In the genomic region with DNA sequence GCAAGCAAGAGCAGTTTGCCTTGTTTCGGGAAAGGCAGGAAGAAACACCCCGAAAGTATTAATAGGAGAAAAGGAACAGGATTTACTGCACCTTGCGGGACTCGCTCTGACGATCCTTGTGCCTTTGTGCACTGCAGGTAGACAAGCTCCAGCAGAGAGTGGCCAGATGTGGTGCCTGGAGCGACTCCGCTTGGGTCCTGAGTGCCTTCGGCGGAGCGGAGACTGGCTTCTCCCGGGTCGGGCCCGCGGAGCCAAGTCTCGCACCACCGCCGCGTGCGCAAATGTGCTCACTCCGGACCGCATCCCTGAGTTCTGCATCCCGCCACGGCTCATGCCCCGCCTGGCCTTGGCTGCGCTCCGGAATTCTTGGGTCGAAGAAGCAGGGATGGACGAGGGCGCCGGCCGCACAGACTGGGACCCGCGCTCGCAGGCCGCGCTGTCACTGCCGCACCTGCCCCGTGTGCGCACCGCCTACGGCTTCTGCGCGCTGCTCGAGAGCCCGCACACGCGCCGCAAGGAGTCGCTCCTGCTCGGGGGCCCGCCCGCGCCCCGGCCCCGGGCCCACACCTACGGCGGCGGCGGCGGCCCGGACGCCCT, we compare ENCODE assay signal across 9 cellular contexts. TPM values are rescaled to one million over a fixed set of nuclear protein-coding genes. Genes with fewer than 3 reads are reported as not detected.
DNase-seq lines count a peak whose midpoint lies in the region; ATAC-seq and TF ChIP-seq lines count a peak whose summit lies in the region.
"Had no signal": no experiment of that assay in that cellular context is flagged by ENCODE, and none has a peak within 500 bp of the region (broad histone marks: within the 10 kb centered on the region; RNA-seq: fewer than 3 reads in every experiment).

No MANE protein-coding gene starts in this region.

- peaks cover 25% of the 10 kb centered on the region for H3K27me3 Mint-ChIP-seq in activated CD8-positive, alpha-beta T cell treated with anti-CD3 and anti-CD28 coated beads for 36 hours

- no peak overlapping the region for H2AFZ ChIP-seq in neural cell (ENCODE audit: low read depth, low read length)

- no peak for TF ChIP-seq EP300 in neural cell (conservative IDR thresholded peaks at IDR 0.05; ENCODE audit: poor library complexity, severe bottlenecking)

- H3K9me2 ChIP-seq in neural cell (ENCODE audit: insufficient read depth, low read length): no peaks in the 10 kb centered on the region

- H3K9ac ChIP-seq in neural cell (ENCODE audit: low read length): peak overlapping the region; percentile 22

- no peaks in the 10 kb centered on the region for H4K20me1 ChIP-seq in neural cell (ENCODE audit: insufficient read depth)

- peaks cover 3% of the 10 kb centered on the region for H3F3A ChIP-seq in neural cell (ENCODE audit: insufficient read depth, low read length, poor library complexity, severe bottlenecking)

- H3K27ac ChIP-seq in esophagus squamous epithelium: peak overlapping the region; percentile 42 to 82 (median 66)
- H3K27ac ChIP-seq in neural cell (ENCODE audit: low read length): no peak overlapping the region
- H3K27ac ChIP-seq in aorta (ENCODE audit: low read depth in 1 of 2, low read length in 2 of 2): no peak overlapping the region

- no peaks in the 10 kb centered on the region for H3K36me3 ChIP-seq in esophagus squamous epithelium
- H3K36me3 ChIP-seq in neural cell (ENCODE audit: insufficient read depth, low read length): no peaks in the 10 kb centered on the region
- H3K36me3 ChIP-seq in aorta (ENCODE audit: control insufficient read depth in 1 of 2, insufficient read depth in 2 of 2, low read length in 1 of 2): no peaks in the 10 kb centered on the region

- H3K4me3 Mint-ChIP-seq in activated CD8-positive, alpha-beta T cell treated with anti-CD3 and anti-CD28 coated beads for 36 hours: peak overlapping the region; percentile 72

- H3K4me1 Mint-ChIP-seq in activated CD8-positive, alpha-beta T cell treated with anti-CD3 and anti-CD28 coated beads for 36 hours (ENCODE audit: low read depth): peaks cover 22% of the 10 kb centered on the region

- H3K9me3 ChIP-seq in esophagus squamous epithelium (no peaks in the 10 kb centered on the region), neural cell (ENCODE audit: low read length) (no peaks in the 10 kb centered on the region), aorta (ENCODE audit: control insufficient read depth, low read length) (no peaks in the 10 kb centered on the region)

- H3K4me3 ChIP-seq in esophagus squamous epithelium (peak overlapping the region; percentile 47 to 82 (median 56)), neural cell (ENCODE audit: low read length) (peak overlapping the region; percentile 68), aorta (ENCODE audit: low read length in 2 of 2) (peak overlapping the region; percentile 48 to 70)

- POLR2A ChIA-PET in activated CD8-positive, alpha-beta T cell treated with anti-CD3 and anti-CD28 coated beads for 36 hours (lab: Charles Lee): no interaction called here

- H3K4me1 ChIP-seq in esophagus squamous epithelium (peaks cover 18 to 52% (median 21%) of the 10 kb centered on the region in 3 donors), aorta (ENCODE audit: control insufficient read depth in 1 of 2, insufficient read depth in 2 of 2, low read length in 2 of 2) (no peaks in the 10 kb centered on the region)

- H3K27me3 ChIP-seq in esophagus squamous epithelium (peaks cover 0 to 64% (median 0%) of the 10 kb centered on the region in 4 donors), neural cell (ENCODE audit: insufficient read depth, low read depth, low read length) (peaks cover 79% of the 10 kb centered on the region), aorta (ENCODE audit: control insufficient read depth in 1 of 2, insufficient read depth in 2 of 2, low read length in 1 of 2) (no peaks in the 10 kb centered on the region)

- intact Hi-C loops in activated CD8-positive, alpha-beta T cell treated with anti-CD3 and anti-CD28 coated beads for 36 hours (cut with micrococcal nuclease): no loop called here
- intact Hi-C loops in esophagus squamous epithelium (cut with DNase I) (loop anchor here (10.0 kb wide), 2 partner anchors 47 to 193 kb away; no protein-coding TSS in a partner anchor), aorta (cut with DNase I) (no loop called here)

- DNase-seq in DMS53 treated with DMSO at 0.1 percent for 48 hours (lab: John Stamatoyannopoulos, UW; ENCODE audit: unreplicated experiment): peak; percentile 26
- DNase-seq in activated CD8-positive, alpha-beta T cell treated with anti-CD3 and anti-CD28 coated beads for 36 hours: peak; percentile 32
- DNase-seq in esophagus squamous epithelium (lab: John Stamatoyannopoulos, UW): no peak
- DNase-seq in aorta: peak; percentile 56 to 84
- DNase-seq in UCSD-AML1 (lab: John Stamatoyannopoulos, UW; ENCODE audit: unreplicated experiment): no peak
- no peak for DNase-seq in cerebellar nuclear complex (lab: John Stamatoyannopoulos, UW)

- no peaks in the 10 kb centered on the region for H3K79me2 ChIP-seq in neural cell (replicated peaks; ENCODE audit: insufficient read depth, low read length)

- TF ChIP-seq RAD21 in neural cell (conservative IDR thresholded peaks at IDR 0.05): no peak

- CTCF ChIA-PET in activated CD8-positive, alpha-beta T cell treated with anti-CD3 and anti-CD28 coated beads for 36 hours (lab: Charles Lee): interaction anchor here (0.9 kb wide), 4 partner anchors 20 to 95 kb away, joined by 3 to 4 read pairs (median 4); no protein-coding TSS in a partner anchor

- peak overlapping the region; percentile 60 for H3K27ac Mint-ChIP-seq in activated CD8-positive, alpha-beta T cell treated with anti-CD3 and anti-CD28 coated beads for 36 hours

- H3K36me3 Mint-ChIP-seq in activated CD8-positive, alpha-beta T cell treated with anti-CD3 and anti-CD28 coated beads for 36 hours (ENCODE audit: low read depth): no peaks in the 10 kb centered on the region

- no peak for TF ChIP-seq POLR2A in esophagus squamous epithelium (IDR thresholded peaks at IDR 0.05)

- no peak for TF ChIP-seq CTCF in activated CD8-positive, alpha-beta T cell treated with anti-CD3 and anti-CD28 coated beads for 36 hours (IDR thresholded peaks at IDR 0.05)
- TF ChIP-seq CTCF in esophagus squamous epithelium (IDR thresholded peaks at IDR 0.05): no peak
- peak; percentile 42 for TF ChIP-seq CTCF in neural cell (IDR thresholded peaks at IDR 0.05; ENCODE audit: poor library complexity, severe bottlenecking)

- H3K4me2 ChIP-seq in neural cell (ENCODE audit: low read length): peak overlapping the region; percentile 1

- WGBS in esophagus squamous epithelium, 2 donors: 0 to 5% methylated on average over 5 of the region's 62 CpGs
- WGBS in aorta, 2 donors: 1 to 2% methylated on average over 41 to 62 of the region's 62 CpGs

- no peaks in the 10 kb centered on the region for H3K9me3 Mint-ChIP-seq in activated CD8-positive, alpha-beta T cell treated with anti-CD3 and anti-CD28 coated beads for 36 hours

- ATAC-seq in HG03280 (IDR thresholded peaks at IDR 0.05; ENCODE audit: unreplicated experiment): peak; percentile 46
- ATAC-seq in activated CD8-positive, alpha-beta T cell treated with anti-CD3 and anti-CD28 coated beads for 36 hours: peak; percentile 54
- peak; percentile 63 for ATAC-seq in aorta (ENCODE audit: low FRiP score)

TF ChIP-seq in neural cell, 6 proteins besides CTCF, POLR2A, EP300 and RAD21:
- TF ChIP-seq SMC3 (conservative IDR thresholded peaks at IDR 0.05; ENCODE audit: poor library complexity): no peak
- peak; percentile 34 for TF ChIP-seq MXI1 (conservative IDR thresholded peaks at IDR 0.05; ENCODE audit: poor library complexity, severe bottlenecking)
- TF ChIP-seq EZH2 (IDR thresholded peaks at IDR 0.05; ENCODE audit: borderline replicate concordance, insufficient read depth, low read length, poor library complexity, severe bottlenecking): peak; percentile 31
- peak; percentile 13 for TF ChIP-seq POLR2AphosphoS5 (IDR thresholded peaks at IDR 0.05)

RNA-seq across cellular contexts. Expression of a gene that starts 0.8 kb away (rescaled TPM):
- total RNA-seq in activated CD8-positive, alpha-beta T cell treated with anti-CD3 and anti-CD28 coated beads for 36 hours: 1 to 10 TPM in 1 of 2 experiments, under 1 TPM in 1; 0.67 to 1.0 TPM
- total RNA-seq in esophagus squamous epithelium (1 to 10 TPM in 1 of 4 donors, under 1 TPM in 3; 0.18 to 1.8 (median 0.19) TPM), aorta (under 1 TPM; 0.19 to 0.36 TPM)
- polyA plus RNA-seq in neural cell (not detected in 2 replicates), aorta (not detected)
- polyA minus RNA-seq in neural cell: not detected in 2 replicates
- total RNA-seq: myocyte had no signal

RNA-seq across cellular contexts. Expression of a gene that starts 7.3 kb away (rescaled TPM):
- total RNA-seq in activated CD8-positive, alpha-beta T cell treated with anti-CD3 and anti-CD28 coated beads for 36 hours: 10 to 100 TPM; 41.4 to 45.9 TPM
- total RNA-seq in esophagus squamous epithelium (10 to 100 TPM in 3 of 4 donors, 1 to 10 TPM in 1; 7.6 to 43.1 (median 18.0) TPM), aorta (100 to 1,000 TPM in 1 of 2 donors, 10 to 100 TPM in 1; 94.9 to 123 TPM)
- polyA plus RNA-seq in neural cell (91.1 and 92.6 TPM in 2 replicates), aorta (10 to 100 TPM in 1 of 2 donors, 1 to 10 TPM in 1; 3.1 to 26.3 TPM)
- polyA minus RNA-seq in neural cell: 158 and 189 TPM in 2 replicates

Comparison
In these comparisons a context has a peak if more than half of its experiments do, and no peak if none do; other contexts are left out.
1. DNase-seq: peak in DMS53 treated with DMSO at 0.1 percent for 48 hours (single experiment), activated CD8-positive, alpha-beta T cell treated with anti-CD3 and anti-CD28 coated beads for 36 hours (single experiment) and aorta (2 of 2); none in esophagus squamous epithelium (single experiment), UCSD-AML1 (single experiment) and cerebellar nuclear complex (0 of 2).
2. H3K27ac ChIP-seq: peak in esophagus squamous epithelium (4 of 4); none in neural cell (single experiment) and aorta (0 of 2).
3. Peak in every context shown above with its lines, with median percentiles within 50 percentile points of each other: ATAC-seq and H3K4me3 ChIP-seq.